36 cellular contexts compared by ENCODE assay signal in the genomic region with DNA sequence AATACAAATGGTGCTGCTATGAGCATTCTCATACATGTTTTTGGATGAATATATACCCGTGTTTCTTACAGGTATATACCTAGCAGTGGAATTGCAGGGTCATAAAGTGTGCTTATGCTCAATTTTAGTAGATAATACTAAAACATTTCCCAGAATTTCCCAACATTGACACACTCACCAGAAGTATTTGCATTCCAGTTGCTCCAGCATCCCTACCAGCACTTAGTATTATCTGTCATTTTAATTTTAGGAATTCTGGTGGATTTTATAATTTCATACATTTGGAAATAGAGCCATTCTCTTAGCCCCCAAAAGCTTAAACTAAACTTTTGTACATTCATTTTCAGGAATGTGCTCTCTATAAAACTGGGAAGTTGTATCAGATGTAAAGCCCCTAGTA.
"Had no signal": no experiment of that assay in that cellular context is flagged by ENCODE, and none has a peak within 500 bp of the region (broad histone marks: within the 10 kb centered on the region; RNA-seq: fewer than 3 reads in every experiment).

No MANE protein-coding gene starts in this region.

- H3K4me3 Mint-ChIP-seq: immature natural killer cell; naive thymus-derived CD8-positive, alpha-beta T cell; nephron; neural crest cell; stimulated activated memory B cell treated with anti-CD40 and anti-IgM and Interleukin-4, amounts not matched to agents 10 μg/mL and 1 μg/mL and 100 μg/mL, for 72 hours had no signal

- H3K9me3 Mint-ChIP-seq: immature natural killer cell; stimulated activated memory B cell treated with anti-CD40 and anti-IgM and Interleukin-4, amounts not matched to agents 10 μg/mL and 1 μg/mL and 100 μg/mL, for 72 hours had no signal

- H3K4me1 Mint-ChIP-seq: nephron had no signal

- H3K27ac ChIP-seq: heart left ventricle, lower lobe of right lung, pancreas, prostate gland, sigmoid colon, stomach, testis, thyroid gland, transverse colon, upper lobe of right lung had no signal

- H3K4me1 ChIP-seq: lower lobe of right lung, pancreas, prostate gland, sigmoid colon, testis, transverse colon, upper lobe of right lung had no signal

- DNase-seq: glutamatergic neuron; heart left ventricle; hypothalamus; immature natural killer cell; kidney glomerular epithelial cell; left cardiac atrium; left ventricle myocardium superior; lower lobe of right lung; mammary epithelial cell; midbrain; mucosa of descending colon; naive thymus-derived CD8-positive, alpha-beta T cell; nucleus accumbens; pancreas; posterior cingulate gyrus; retina; right cardiac atrium; sigmoid colon; stimulated activated CD4-positive, alpha-beta T cell treated with anti-CD3 and anti-CD28 coated beads, Interleukin-1b, Interleukin-23, amount 100 ng/mL, for 48 hours; stimulated activated CD4-positive, alpha-beta T cell treated with anti-CD3 and anti-CD28 coated beads, Interleukin-2, amount 100 ng/mL, for 48 hours; stimulated activated CD4-positive, alpha-beta T cell treated with anti-CD3 and anti-CD28 coated beads, Interleukin-4, amount 100 ng/mL, for 4 hours; stimulated activated CD8-positive, alpha-beta memory T cell treated with anti-CD3 and anti-CD28 coated beads, Interleukin-4, amount 100 ng/mL, for 48 hours; stimulated activated naive CD8-positive, alpha-beta T cell treated with anti-CD3 and anti-CD28 coated beads, Interleukin-15, Interleukin-2, amounts not matched to agents 100 U/mL and 50 U/mL, for 24 hours; stomach; testis; thyroid gland; transverse colon; upper lobe of right lung had no signal

- FAIRE-seq: islet of Langerhans, pancreas, urothelium cell line had no signal

- H3K9me3 ChIP-seq: lower lobe of right lung, mucosa of descending colon, pancreas, prostate gland, sigmoid colon, testis, thyroid gland, transverse colon, upper lobe of right lung had no signal

- H3K27ac Mint-ChIP-seq: immature natural killer cell; stimulated activated memory B cell treated with anti-CD40 and anti-IgM and Interleukin-4, amounts not matched to agents 10 μg/mL and 1 μg/mL and 100 μg/mL, for 72 hours had no signal

- H3K36me3 ChIP-seq: lower lobe of right lung, pancreas, prostate gland, sigmoid colon, stomach, thyroid gland, upper lobe of right lung had no signal

- H3K27me3 ChIP-seq: heart left ventricle, pancreas, sigmoid colon, stomach, testis, thyroid gland, transverse colon, upper lobe of right lung had no signal

- H3K4me2 ChIP-seq: smooth muscle cell had no signal

- ATAC-seq: left cardiac atrium; left lobe of liver; left ventricle myocardium superior; lower lobe of right lung; mucosa of descending colon; naive thymus-derived CD8-positive, alpha-beta T cell; pancreas; right cardiac atrium; stimulated activated memory B cell treated with anti-CD40 and anti-IgM and Interleukin-4, amounts not matched to agents 10 μg/mL and 1 μg/mL and 100 μg/mL, for 72 hours; stimulated activated naive CD8-positive, alpha-beta T cell treated with anti-CD3 and anti-CD28 coated beads, Interleukin-15, Interleukin-2, amounts not matched to agents 100 U/mL and 50 U/mL, for 24 hours; upper lobe of right lung had no signal

- H3K4me3 ChIP-seq: heart left ventricle, lower lobe of right lung, mucosa of descending colon, pancreas, prostate gland, sigmoid colon, smooth muscle cell, stomach, testis, thyroid gland, transverse colon, upper lobe of right lung had no signal

- H3K27me3 Mint-ChIP-seq: naive thymus-derived CD8-positive, alpha-beta T cell; stimulated activated memory B cell treated with anti-CD40 and anti-IgM and Interleukin-4, amounts not matched to agents 10 μg/mL and 1 μg/mL and 100 μg/mL, for 72 hours had no signal
